In the genomic region with DNA sequence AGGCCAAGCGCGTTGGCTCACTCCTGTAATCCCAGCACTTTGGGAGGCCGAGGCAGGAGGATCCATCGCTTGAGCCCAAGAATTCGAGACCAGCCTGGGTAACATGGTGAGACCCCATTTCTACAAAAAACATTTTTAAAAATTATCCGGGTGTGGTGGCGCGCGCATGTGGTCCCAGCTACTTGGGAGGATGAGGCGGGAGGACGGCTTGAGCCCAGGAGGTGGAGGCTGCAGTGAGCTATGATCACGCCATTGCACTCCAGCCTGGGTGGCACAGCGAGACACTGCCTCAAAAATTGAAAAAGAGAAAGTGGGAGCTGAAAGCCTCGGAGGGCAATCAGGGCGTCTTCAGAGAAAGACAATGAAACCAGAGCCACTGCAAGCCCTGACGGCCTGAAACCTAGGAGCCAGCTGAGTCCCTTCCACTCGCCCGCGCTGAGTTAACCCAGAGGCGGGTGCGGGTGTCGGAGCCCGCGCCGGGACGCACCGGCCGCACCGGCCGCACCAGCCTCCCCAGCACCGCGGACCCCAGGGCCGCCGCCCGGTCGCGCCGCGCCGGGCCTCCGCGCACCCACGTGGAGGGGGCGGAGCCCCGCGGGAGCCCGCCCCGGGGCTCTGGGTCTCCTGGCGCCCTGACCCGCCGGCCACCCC, we compare ENCODE assay signal across 8 cellular contexts. TPM values are rescaled to one million over a fixed set of nuclear protein-coding genes. Genes with fewer than 3 reads are reported as not detected.
A peak's percentile ranks its signal among the peaks of the same experiment; 100 is the strongest.
DNase-seq lines count a peak whose midpoint lies in the region; ATAC-seq and TF ChIP-seq lines count a peak whose summit lies in the region.

No MANE protein-coding gene starts in this region.

- peaks cover 0 to 20% (median 10%) of the 10 kb centered on the region in 3 donors for H3K4me1 ChIP-seq in gastroesophageal sphincter

- H3K27ac Mint-ChIP-seq in activated T-cell treated with anti-CD3 and anti-CD28 coated beads, Interleukin-2, amount 50 U/mL, for 24 hours = peak overlapping the region; percentile 92
- H3K27ac Mint-ChIP-seq in T-helper 1 cell treated with Interleukin-12 subunit alpha and Interleukin-12 subunit beta and Interleukin-4 antibody, amounts not matched to agents 30 μg/mL and 1 μg/mL, for 36 hours = peak overlapping the region; percentile 86

- no peaks in the 10 kb centered on the region for H3K27me3 ChIP-seq in gastroesophageal sphincter

- no peaks in the 10 kb centered on the region for H3K36me3 ChIP-seq in gastroesophageal sphincter

- H3K4me1 Mint-ChIP-seq in activated T-cell treated with anti-CD3 and anti-CD28 coated beads, Interleukin-2, amount 50 U/mL, for 24 hours (ENCODE audit: low read depth) = peaks cover 23% of the 10 kb centered on the region
- H3K4me1 Mint-ChIP-seq in T-helper 1 cell treated with Interleukin-12 subunit alpha and Interleukin-12 subunit beta and Interleukin-4 antibody, amounts not matched to agents 30 μg/mL and 1 μg/mL, for 36 hours (ENCODE audit: low read depth) = peaks cover 8% of the 10 kb centered on the region

- peak overlapping the region in 3 of 4 donors; percentile 83 to 93 (median 87) for H3K27ac ChIP-seq in gastroesophageal sphincter

- peak; percentile 57 for ATAC-seq in HG02973 (IDR thresholded peaks at IDR 0.05; ENCODE audit: unreplicated experiment)
- ATAC-seq in gastroesophageal sphincter = peak; percentile 89

- DNase-seq in activated T-cell treated with anti-CD3 and anti-CD28 coated beads, Interleukin-2, amount 50 U/mL, for 24 hours = no peak
- DNase-seq in activated T-cell treated with anti-CD3 and anti-CD28 coated beads for 4 hours = no peak
- DNase-seq in retina = peak; percentile 59
- DNase-seq in ureter (ENCODE audit: low spot score) = no peak
- no peak for DNase-seq in iPS-NIHi7 (ENCODE audit: extremely low spot score)

- H3K4me3 Mint-ChIP-seq in activated T-cell treated with anti-CD3 and anti-CD28 coated beads, Interleukin-2, amount 50 U/mL, for 24 hours = peak overlapping the region; percentile 84
- H3K4me3 Mint-ChIP-seq in T-helper 1 cell treated with Interleukin-12 subunit alpha and Interleukin-12 subunit beta and Interleukin-4 antibody, amounts not matched to agents 30 μg/mL and 1 μg/mL, for 36 hours = peak overlapping the region; percentile 89

- 28 to 35% methylated on average over 9 to 12 of the region's 51 CpGs for WGBS in gastroesophageal sphincter (ENCODE audit: low coverage in 1 of 2), 2 donors

- TF ChIP-seq EP300 in gastroesophageal sphincter (IDR thresholded peaks at IDR 0.05) = no peak

- H3K9me3 ChIP-seq in gastroesophageal sphincter = no peaks in the 10 kb centered on the region

- no peaks in the 10 kb centered on the region for H3K27me3 Mint-ChIP-seq in activated T-cell treated with anti-CD3 and anti-CD28 coated beads, Interleukin-2, amount 50 U/mL, for 24 hours
- no peaks in the 10 kb centered on the region for H3K27me3 Mint-ChIP-seq in T-helper 1 cell treated with Interleukin-12 subunit alpha and Interleukin-12 subunit beta and Interleukin-4 antibody, amounts not matched to agents 30 μg/mL and 1 μg/mL, for 36 hours (ENCODE audit: low read depth)

- no peaks in the 10 kb centered on the region for H3K9me3 Mint-ChIP-seq in activated T-cell treated with anti-CD3 and anti-CD28 coated beads, Interleukin-2, amount 50 U/mL, for 24 hours
- H3K9me3 Mint-ChIP-seq in T-helper 1 cell treated with Interleukin-12 subunit alpha and Interleukin-12 subunit beta and Interleukin-4 antibody, amounts not matched to agents 30 μg/mL and 1 μg/mL, for 36 hours = no peaks in the 10 kb centered on the region

- TF ChIP-seq POLR2A in gastroesophageal sphincter (IDR thresholded peaks at IDR 0.05) = no peak

- peak overlapping the region; percentile 45 to 71 for H3K4me3 ChIP-seq in gastroesophageal sphincter

- peaks cover 12% of the 10 kb centered on the region for H3K36me3 Mint-ChIP-seq in activated T-cell treated with anti-CD3 and anti-CD28 coated beads, Interleukin-2, amount 50 U/mL, for 24 hours (ENCODE audit: low read depth)
- H3K36me3 Mint-ChIP-seq in T-helper 1 cell treated with Interleukin-12 subunit alpha and Interleukin-12 subunit beta and Interleukin-4 antibody, amounts not matched to agents 30 μg/mL and 1 μg/mL, for 36 hours (ENCODE audit: low read depth) = peaks cover 2% of the 10 kb centered on the region

- no peak for TF ChIP-seq CTCF in gastroesophageal sphincter (IDR thresholded peaks at IDR 0.05)

RNA-seq across cellular contexts. Expression of gene ZFAND2A, which starts 22.4 kb away (rescaled TPM):
- 10 to 100 TPM; 19.1 to 28.0 (median 24.0) TPM for total RNA-seq in gastroesophageal sphincter
- 16.6 TPM for total RNA-seq in ureter

RNA-seq across cellular contexts. Expression of gene GPER1, which starts 49.7 kb away (rescaled TPM):
- total RNA-seq in gastroesophageal sphincter (10 to 100 TPM in 1 of 4 donors, 1 to 10 TPM in 3; 7.1 to 20.2 (median 7.8) TPM), ureter (3.4 TPM)
